ENCODE assay signal across 6 cellular contexts in genomic region chr9:136721339-136722092, GRCh38. TPM values are rescaled to one million over a fixed set of nuclear protein-coding genes. Genes with fewer than 3 reads are reported as not detected.
DNase-seq lines count a peak whose midpoint lies in the region; ATAC-seq, FAIRE-seq and TF ChIP-seq lines count a peak whose summit lies in the region.

No MANE protein-coding gene starts in this region.

- ATAC-seq in HepG2, result peak; percentile 12
- no peak for ATAC-seq in GM19397 (IDR thresholded peaks at IDR 0.05; ENCODE audit: unreplicated experiment)

- DNase-seq in SK-N-SH (no peak), HepG2 (ENCODE audit: low spot score) (no peak), MM.1S (no peak), GF-D8 (lab: John Stamatoyannopoulos, UW) (no peak)

- H3K4me3 ChIP-seq in SK-N-SH (ENCODE audit: low read depth in 2 of 2, low read length in 1 of 2), result no peak overlapping the region
- H3K4me3 ChIP-seq in HepG2 (replicated peaks in 1 of 3; ENCODE audit: insufficient read depth in 1 of 3, low read depth in 2 of 3, low read length in 3 of 3), result no peak overlapping the region
- H3K4me3 ChIP-seq in MM.1S (ENCODE audit: low read length), result no peak overlapping the region

- H4K20me1 ChIP-seq in SK-N-SH (ENCODE audit: insufficient read depth) (peaks cover 58% of the 10 kb centered on the region), HepG2 (ENCODE audit: insufficient read depth, low read length) (peaks cover 39% of the 10 kb centered on the region), MM.1S (ENCODE audit: insufficient read depth, low read length) (peaks cover 39% of the 10 kb centered on the region)

- BruUV-seq in HepG2 (replicated peaks; lab: Mats Ljungman, UMichigan), result no TSS peak

- in situ Hi-C loops in GM18951 (cut with MboI; ENCODE audit: low sequenced_read_pairs, unreplicated experiment) (no loop called here), HepG2 (cut with HindIII; ENCODE audit: extremely low pct_ligation_motif_present, low pct_unique_long_range_greater_than_20kb) (no loop called here)

- H3K27ac ChIP-seq in SK-N-SH (ENCODE audit: low read depth in 2 of 2, low read length in 1 of 2) (no peak overlapping the region), HepG2 (ENCODE audit: extremely low read length, insufficient read depth, low read length) (no peak overlapping the region), MM.1S (ENCODE audit: low read length) (no peak overlapping the region)

- H2AFZ ChIP-seq in SK-N-SH (ENCODE audit: low read depth), result no peak overlapping the region
- H2AFZ ChIP-seq in HepG2 (ENCODE audit: low read length), result no peak overlapping the region
- H2AFZ ChIP-seq in MM.1S (ENCODE audit: low read length), result no peak overlapping the region

- H3K79me2 ChIP-seq in SK-N-SH (ENCODE audit: insufficient read depth), result peaks cover 27% of the 10 kb centered on the region
- H3K79me2 ChIP-seq in HepG2 (ENCODE audit: insufficient read depth, low read length), result peaks cover 9% of the 10 kb centered on the region
- peaks cover 13% of the 10 kb centered on the region for H3K79me2 ChIP-seq in MM.1S (ENCODE audit: low read length)

- POLR2A ChIA-PET in SK-N-SH (lab: Yijun Ruan, JAX) (interaction anchor here (1.2 to 1.7 kb wide), 2 partner anchors 8 to 75 kb away, joined by 3 to 12 read pairs; no protein-coding TSS in a partner anchor), HepG2 (lab: Yijun Ruan, JAX) (interaction anchor here (0.6 kb wide), 1 partner anchor 21 kb away, joined by 3 read pairs; the partner anchor contains the start of gene LCN10)

- H3K9me2 ChIP-seq in SK-N-SH (no peaks in the 10 kb centered on the region), MM.1S (replicated peaks; ENCODE audit: insufficient read depth, low read length) (no peaks in the 10 kb centered on the region)

- TF ChIP-seq CTCF in SK-N-SH (IDR thresholded peaks at IDR 0.05) (no peak), HepG2 (CRISPR knock-in tag; IDR thresholded peaks at IDR 0.05) (no peak), MM.1S (IDR thresholded peaks at IDR 0.05; ENCODE audit: low read length) (no peak)

- H3F3A ChIP-seq in SK-N-SH (replicated peaks; ENCODE audit: insufficient read depth) (peaks cover 24% of the 10 kb centered on the region), MM.1S (ENCODE audit: insufficient read depth, low read length) (peaks cover 31% of the 10 kb centered on the region)

- H3K9me3 ChIP-seq in SK-N-SH (no peaks in the 10 kb centered on the region), HepG2 (ENCODE audit: low read length) (no peaks in the 10 kb centered on the region), MM.1S (replicated peaks; ENCODE audit: insufficient read depth, low read length) (no peaks in the 10 kb centered on the region)

- peak; percentile 16 for TF ChIP-seq POLR2A in GM18951 (IDR thresholded peaks at IDR 0.05; ENCODE audit: extremely low read depth, insufficient read depth, insufficient read length)
- no peak for TF ChIP-seq POLR2A in HepG2 (IDR thresholded peaks at IDR 0.05; ENCODE audit: insufficient read depth in 1 of 2, low read depth in 2 of 2, low read length in 2 of 2)

- peaks cover 21 to 35% of the 10 kb centered on the region in 2 experiments for H3K36me3 ChIP-seq in SK-N-SH (replicated peaks in 1 of 2; ENCODE audit: control insufficient read depth in 1 of 2, insufficient read depth in 2 of 2, low read length in 1 of 2)
- H3K36me3 ChIP-seq in HepG2 (replicated peaks in 1 of 2; ENCODE audit: control insufficient read depth in 1 of 2, insufficient read depth in 2 of 2, low read length in 2 of 2), result peaks cover 11 to 20% of the 10 kb centered on the region in 2 experiments; a peak in 4 of 5 replicates
- peaks cover 8% of the 10 kb centered on the region for H3K36me3 ChIP-seq in MM.1S (replicated peaks; ENCODE audit: insufficient read depth, low read length)

- H3K9ac ChIP-seq in SK-N-SH (no peak overlapping the region), HepG2 (ENCODE audit: insufficient read depth, low read depth, low read length) (no peak overlapping the region), MM.1S (ENCODE audit: low read length) (no peak overlapping the region)

- intact Hi-C loops in HepG2 (cut with micrococcal nuclease; ENCODE audit: unreplicated experiment), result no loop called here

- TF ChIP-seq RAD21 in SK-N-SH (IDR thresholded peaks at IDR 0.05; ENCODE audit: low read length), result no peak
- no peak for TF ChIP-seq RAD21 in HepG2 (CRISPR knock-in tag; IDR thresholded peaks at IDR 0.05)

- WGBS in SK-N-SH (ENCODE audit: low lambda C conversion rate), result 79% methylated on average over 22 of the region's 30 CpGs
- 90% methylated on average over 14 of the region's 30 CpGs for WGBS in HepG2 (ENCODE audit: low lambda C conversion rate)

- CTCF ChIA-PET in SK-N-SH (lab: Yijun Ruan, JAX) (interaction anchor here (1.1 to 2.7 kb wide), 3 partner anchors 10 to 49 kb away, joined by 3 to 13 read pairs (median 9); partner anchors contain the start of gene LCN8), HepG2 (lab: Yijun Ruan, JAX; ENCODE audit: low intra/inter-chr PET ratio, low total read pairs) (no interaction called here)

- TF ChIP-seq EP300 in SK-N-SH (IDR thresholded peaks at IDR 0.05; ENCODE audit: borderline replicate concordance in 1 of 2, low read depth in 1 of 2, low read length in 1 of 2) (no peak), HepG2 (IDR thresholded peaks at IDR 0.05; ENCODE audit: low read depth in 2 of 2, low read length in 2 of 2) (no peak), HepG2 (CRISPR knock-in tag; IDR thresholded peaks at IDR 0.05; ENCODE audit: borderline replicate concordance) (no peak)

- H3K4me1 ChIP-seq in SK-N-SH (ENCODE audit: control insufficient read depth in 1 of 2, insufficient read depth in 2 of 2, low read depth in 1 of 2, low read length in 1 of 2), result peaks cover 8 to 15% of the 10 kb centered on the region in 2 experiments; a peak in 1 of 4 replicates
- H3K4me1 ChIP-seq in HepG2 (ENCODE audit: insufficient read depth, low read length), result peaks cover 25% of the 10 kb centered on the region
- peaks cover 8% of the 10 kb centered on the region for H3K4me1 ChIP-seq in MM.1S (ENCODE audit: low read length)

- no peak for FAIRE-seq in HepG2 (lab: Jason Lieb, UNC)

- H3K4me2 ChIP-seq in SK-N-SH, result 0 out of 2 replicates have a peak overlapping the region, but pooled peaks have one; percentile 15
- H3K4me2 ChIP-seq in HepG2 (ENCODE audit: low read depth, low read length), result no peak overlapping the region
- no peak overlapping the region for H3K4me2 ChIP-seq in MM.1S (ENCODE audit: low read depth, low read length)

- H3K27me3 ChIP-seq in SK-N-SH (ENCODE audit: insufficient read depth) (no peaks in the 10 kb centered on the region), HepG2 (ENCODE audit: control insufficient read depth in 1 of 2, insufficient read depth in 2 of 2, low read length in 2 of 2) (no peaks in the 10 kb centered on the region), MM.1S (replicated peaks; ENCODE audit: insufficient read depth, low read length) (peaks cover 20% of the 10 kb centered on the region)

RNA-seq across cellular contexts. Expression of gene DIPK1B, which starts 9.1 kb away (rescaled TPM):
- polyA plus RNA-seq in SK-N-SH (2012; rRNA removed) (24.5 and 27.1 TPM in 2 replicates), HepG2 (2011; rRNA removed) (3.9 and 7.2 TPM in 2 replicates)
- 10.2 and 18.9 TPM in 2 replicates for polyA plus RNA-seq in SK-N-SH (2012; cell fraction: cytosol; rRNA removed)
- 29.2 and 33.2 TPM in 2 replicates for polyA plus RNA-seq in SK-N-SH (2012; cell fraction: nucleus; rRNA removed)
- total RNA-seq in HepG2 (2016; rRNA removed; fragmentation: Illumina TruSeq; extraction: Trizol), result 0.18 and 0.28 TPM in 2 replicates
- total RNA-seq in HepG2 (2016; cell fraction: cytosol; rRNA removed; fragmentation: Illumina TruSeq; extraction: Trizol; ENCODE audit: low read depth), result 0.91 and 1.1 TPM in 2 replicates
- 0.28 and 0.41 TPM in 2 replicates for total RNA-seq in HepG2 (2016; cell fraction: insoluble cytoplasmic fraction; rRNA removed; fragmentation: Illumina TruSeq; extraction: Trizol)
- total RNA-seq in HepG2 (2016; cell fraction: membrane; rRNA removed; fragmentation: Illumina TruSeq; extraction: Trizol), result 0.99 and 1.2 TPM in 2 replicates
- total RNA-seq in HepG2 (2016; cell fraction: nucleus; rRNA removed; fragmentation: Illumina TruSeq; extraction: Trizol), result 0.16 TPM in 1 of 2 replicates, not detected in the other
- 4.8 and 7.5 TPM in 2 replicates for polyA plus RNA-seq in HepG2 (2011; cell fraction: cytosol; rRNA removed)
- polyA plus RNA-seq in HepG2 (2011; cell fraction: nucleus; rRNA removed), result 17.3 and 19.2 TPM in 2 replicates
- polyA plus RNA-seq in HepG2 (2012), result 3.2 TPM in 2 replicates
- 1.3 TPM in 2 replicates for polyA plus RNA-seq in HepG2 (2016; cell fraction: cytosol; fragmentation: Illumina TruSeq; extraction: Trizol; ENCODE audit: low read depth)
- 0.28 and 0.45 TPM in 2 replicates for polyA plus RNA-seq in HepG2 (2016; cell fraction: insoluble cytoplasmic fraction; fragmentation: Illumina TruSeq; extraction: Trizol; ENCODE audit: low read depth)
- polyA plus RNA-seq in HepG2 (2016; cell fraction: membrane; fragmentation: Illumina TruSeq; extraction: Trizol; ENCODE audit: low read depth), result 1.1 TPM in 2 replicates
- polyA plus RNA-seq in HepG2 (2016; cell fraction: nucleus; fragmentation: Illumina TruSeq; extraction: Trizol; ENCODE audit: insufficient read depth, low read depth), result 0.56 and 0.57 TPM in 2 replicates
- 0.07 and 7.1 TPM in 2 replicates for polyA minus RNA-seq in HepG2 (2011; rRNA and poly(A)+ RNA removed; ENCODE audit: low replicate concordance)
- 2.7 and 3.6 TPM in 2 replicates for polyA minus RNA-seq in HepG2 (2011; cell fraction: cytosol; rRNA and poly(A)+ RNA removed)
- 1.2 TPM in 2 replicates for polyA minus RNA-seq in HepG2 (2011; cell fraction: nucleus; rRNA and poly(A)+ RNA removed)

RNA-seq across cellular contexts. Expression of gene LCN10, which starts 21.2 kb away (rescaled TPM):
- polyA plus RNA-seq in SK-N-SH (2012; rRNA removed), result not detected in 2 replicates
- not detected in 2 replicates for polyA plus RNA-seq in SK-N-SH (2012; cell fraction: cytosol; rRNA removed)
- not detected in 2 replicates for polyA plus RNA-seq in SK-N-SH (2012; cell fraction: nucleus; rRNA removed)
- 0.14 and 0.53 TPM in 2 replicates for total RNA-seq in HepG2 (2016; rRNA removed; fragmentation: Illumina TruSeq; extraction: Trizol)
- total RNA-seq in HepG2 (2016; cell fraction: cytosol; rRNA removed; fragmentation: Illumina TruSeq; extraction: Trizol; ENCODE audit: low read depth), result not detected in 2 replicates
- total RNA-seq in HepG2 (2016; cell fraction: insoluble cytoplasmic fraction; rRNA removed; fragmentation: Illumina TruSeq; extraction: Trizol), result 0.13 and 0.19 TPM in 2 replicates
- 0.34 TPM in 2 replicates for total RNA-seq in HepG2 (2016; cell fraction: membrane; rRNA removed; fragmentation: Illumina TruSeq; extraction: Trizol)
- 0.22 TPM in 1 of 2 replicates, not detected in the other for total RNA-seq in HepG2 (2016; cell fraction: nucleus; rRNA removed; fragmentation: Illumina TruSeq; extraction: Trizol)
- polyA plus RNA-seq in HepG2 (2011; rRNA removed), result 0.61 and 0.84 TPM in 2 replicates
- polyA plus RNA-seq in HepG2 (2011; cell fraction: cytosol; rRNA removed), result 0.82 and 1.0 TPM in 2 replicates
- polyA plus RNA-seq in HepG2 (2011; cell fraction: nucleus; rRNA removed), result 0.85 and 1.8 TPM in 2 replicates
- 1.5 and 1.8 TPM in 2 replicates for polyA plus RNA-seq in HepG2 (2012)
- 0.18 and 0.24 TPM in 2 replicates for polyA plus RNA-seq in HepG2 (2016; cell fraction: cytosol; fragmentation: Illumina TruSeq; extraction: Trizol; ENCODE audit: low read depth)
- polyA plus RNA-seq in HepG2 (2016; cell fraction: insoluble cytoplasmic fraction; fragmentation: Illumina TruSeq; extraction: Trizol; ENCODE audit: low read depth), result 0.27 and 0.43 TPM in 2 replicates
- 0.15 and 0.43 TPM in 2 replicates for polyA plus RNA-seq in HepG2 (2016; cell fraction: membrane; fragmentation: Illumina TruSeq; extraction: Trizol; ENCODE audit: low read depth)
- polyA plus RNA-seq in HepG2 (2016; cell fraction: nucleus; fragmentation: Illumina TruSeq; extraction: Trizol; ENCODE audit: insufficient read depth, low read depth), result 0.41 and 0.74 TPM in 2 replicates
- 0.30 and 1.0 TPM in 2 replicates for polyA minus RNA-seq in HepG2 (2011; rRNA and poly(A)+ RNA removed; ENCODE audit: low replicate concordance)
- polyA minus RNA-seq in HepG2 (2011; cell fraction: cytosol; rRNA and poly(A)+ RNA removed), result not detected in 2 replicates
- polyA minus RNA-seq in HepG2 (2011; cell fraction: nucleus; rRNA and poly(A)+ RNA removed), result not detected in 2 replicates

RNA-seq across cellular contexts. Expression of gene LCN6, which starts 26.8 kb away (rescaled TPM):
- polyA plus RNA-seq in SK-N-SH (2012; rRNA removed), result not detected in 2 replicates
- not detected in 2 replicates for polyA plus RNA-seq in SK-N-SH (2012; cell fraction: cytosol; rRNA removed)
- not detected in 2 replicates for polyA plus RNA-seq in SK-N-SH (2012; cell fraction: nucleus; rRNA removed)
- not detected in 2 replicates for total RNA-seq in HepG2 (2016; rRNA removed; fragmentation: Illumina TruSeq; extraction: Trizol)
- not detected in 2 replicates for total RNA-seq in HepG2 (2016; cell fraction: cytosol; rRNA removed; fragmentation: Illumina TruSeq; extraction: Trizol; ENCODE audit: low read depth)
- total RNA-seq in HepG2 (2016; cell fraction: insoluble cytoplasmic fraction; rRNA removed; fragmentation: Illumina TruSeq; extraction: Trizol), result not detected in 2 replicates
- not detected in 2 replicates for total RNA-seq in HepG2 (2016; cell fraction: membrane; rRNA removed; fragmentation: Illumina TruSeq; extraction: Trizol)
- total RNA-seq in HepG2 (2016; cell fraction: nucleus; rRNA removed; fragmentation: Illumina TruSeq; extraction: Trizol), result not detected in 2 replicates
- polyA plus RNA-seq in HepG2 (2011; rRNA removed), result not detected in 2 replicates
- polyA plus RNA-seq in HepG2 (2011; cell fraction: cytosol; rRNA removed), result not detected in 2 replicates
- not detected in 2 replicates for polyA plus RNA-seq in HepG2 (2011; cell fraction: nucleus; rRNA removed)
- polyA plus RNA-seq in HepG2 (2012), result not detected in 2 replicates
- not detected in 2 replicates for polyA plus RNA-seq in HepG2 (2016; cell fraction: cytosol; fragmentation: Illumina TruSeq; extraction: Trizol; ENCODE audit: low read depth)
- not detected in 2 replicates for polyA plus RNA-seq in HepG2 (2016; cell fraction: insoluble cytoplasmic fraction; fragmentation: Illumina TruSeq; extraction: Trizol; ENCODE audit: low read depth)
- polyA plus RNA-seq in HepG2 (2016; cell fraction: membrane; fragmentation: Illumina TruSeq; extraction: Trizol; ENCODE audit: low read depth), result not detected in 2 replicates
- not detected in 2 replicates for polyA plus RNA-seq in HepG2 (2016; cell fraction: nucleus; fragmentation: Illumina TruSeq; extraction: Trizol; ENCODE audit: insufficient read depth, low read depth)
- polyA minus RNA-seq in HepG2 (2011; rRNA and poly(A)+ RNA removed; ENCODE audit: low replicate concordance), result not detected in 2 replicates
- polyA minus RNA-seq in HepG2 (2011; cell fraction: cytosol; rRNA and poly(A)+ RNA removed), result not detected in 2 replicates
- not detected in 2 replicates for polyA minus RNA-seq in HepG2 (2011; cell fraction: nucleus; rRNA and poly(A)+ RNA removed)

RNA-seq across cellular contexts. Expression of gene AGPAT2, which starts 34.3 kb away (rescaled TPM):
- polyA plus RNA-seq in SK-N-SH (2012; rRNA removed) (41.8 and 46.8 TPM in 2 replicates), HepG2 (2011; rRNA removed) (25.8 and 33.0 TPM in 2 replicates)
- 16.8 and 33.3 TPM in 2 replicates for polyA plus RNA-seq in SK-N-SH (2012; cell fraction: cytosol; rRNA removed)
- 50.8 and 59.5 TPM in 2 replicates for polyA plus RNA-seq in SK-N-SH (2012; cell fraction: nucleus; rRNA removed)
- total RNA-seq in HepG2 (2016; rRNA removed; fragmentation: Illumina TruSeq; extraction: Trizol), result 2.5 and 3.9 TPM in 2 replicates
- total RNA-seq in HepG2 (2016; cell fraction: cytosol; rRNA removed; fragmentation: Illumina TruSeq; extraction: Trizol; ENCODE audit: low read depth), result 5.2 and 5.9 TPM in 2 replicates
- 2.1 and 3.5 TPM in 2 replicates for total RNA-seq in HepG2 (2016; cell fraction: insoluble cytoplasmic fraction; rRNA removed; fragmentation: Illumina TruSeq; extraction: Trizol)
- 6.3 and 6.7 TPM in 2 replicates for total RNA-seq in HepG2 (2016; cell fraction: membrane; rRNA removed; fragmentation: Illumina TruSeq; extraction: Trizol)
- total RNA-seq in HepG2 (2016; cell fraction: nucleus; rRNA removed; fragmentation: Illumina TruSeq; extraction: Trizol), result 3.1 and 3.9 TPM in 2 replicates
- 34.1 and 37.6 TPM in 2 replicates for polyA plus RNA-seq in HepG2 (2011; cell fraction: cytosol; rRNA removed)
- 32.1 and 35.6 TPM in 2 replicates for polyA plus RNA-seq in HepG2 (2011; cell fraction: nucleus; rRNA removed)
- 9.3 and 10.6 TPM in 2 replicates for polyA plus RNA-seq in HepG2 (2012)
- 8.4 and 9.1 TPM in 2 replicates for polyA plus RNA-seq in HepG2 (2016; cell fraction: cytosol; fragmentation: Illumina TruSeq; extraction: Trizol; ENCODE audit: low read depth)
- 3.6 and 3.8 TPM in 2 replicates for polyA plus RNA-seq in HepG2 (2016; cell fraction: insoluble cytoplasmic fraction; fragmentation: Illumina TruSeq; extraction: Trizol; ENCODE audit: low read depth)
- 9.7 and 9.8 TPM in 2 replicates for polyA plus RNA-seq in HepG2 (2016; cell fraction: membrane; fragmentation: Illumina TruSeq; extraction: Trizol; ENCODE audit: low read depth)
- 8.2 and 8.4 TPM in 2 replicates for polyA plus RNA-seq in HepG2 (2016; cell fraction: nucleus; fragmentation: Illumina TruSeq; extraction: Trizol; ENCODE audit: insufficient read depth, low read depth)
- polyA minus RNA-seq in HepG2 (2011; rRNA and poly(A)+ RNA removed; ENCODE audit: low replicate concordance), result 34.1 and 96.5 TPM in 2 replicates
- polyA minus RNA-seq in HepG2 (2011; cell fraction: cytosol; rRNA and poly(A)+ RNA removed), result 12.3 and 17.9 TPM in 2 replicates
- polyA minus RNA-seq in HepG2 (2011; cell fraction: nucleus; rRNA and poly(A)+ RNA removed), result 6.1 and 6.2 TPM in 2 replicates

RNA-seq across cellular contexts. Expression of gene LCN8, which starts 36.5 kb away (rescaled TPM):
- not detected in 2 replicates for polyA plus RNA-seq in SK-N-SH (2012; rRNA removed)
- not detected in 2 replicates for polyA plus RNA-seq in SK-N-SH (2012; cell fraction: cytosol; rRNA removed)
- 0.02 TPM in 1 of 2 replicates, not detected in the other for polyA plus RNA-seq in SK-N-SH (2012; cell fraction: nucleus; rRNA removed)
- not detected in 2 replicates for total RNA-seq in HepG2 (2016; rRNA removed; fragmentation: Illumina TruSeq; extraction: Trizol)
- total RNA-seq in HepG2 (2016; cell fraction: cytosol; rRNA removed; fragmentation: Illumina TruSeq; extraction: Trizol; ENCODE audit: low read depth), result not detected in 2 replicates
- not detected in 2 replicates for total RNA-seq in HepG2 (2016; cell fraction: insoluble cytoplasmic fraction; rRNA removed; fragmentation: Illumina TruSeq; extraction: Trizol)
- total RNA-seq in HepG2 (2016; cell fraction: membrane; rRNA removed; fragmentation: Illumina TruSeq; extraction: Trizol), result not detected in 2 replicates
- total RNA-seq in HepG2 (2016; cell fraction: nucleus; rRNA removed; fragmentation: Illumina TruSeq; extraction: Trizol), result not detected in 2 replicates
- 0.15 TPM in 1 of 2 replicates, not detected in the other for polyA plus RNA-seq in HepG2 (2011; rRNA removed)
- polyA plus RNA-seq in HepG2 (2011; cell fraction: cytosol; rRNA removed), result 0.01 TPM in 1 of 2 replicates, not detected in the other
- 0.64 and 1.8 TPM in 2 replicates for polyA plus RNA-seq in HepG2 (2011; cell fraction: nucleus; rRNA removed)
- polyA plus RNA-seq in HepG2 (2012), result not detected in 2 replicates
- polyA plus RNA-seq in HepG2 (2016; cell fraction: cytosol; fragmentation: Illumina TruSeq; extraction: Trizol; ENCODE audit: low read depth), result not detected in 2 replicates
- polyA plus RNA-seq in HepG2 (2016; cell fraction: insoluble cytoplasmic fraction; fragmentation: Illumina TruSeq; extraction: Trizol; ENCODE audit: low read depth), result not detected in 2 replicates
- not detected in 2 replicates for polyA plus RNA-seq in HepG2 (2016; cell fraction: membrane; fragmentation: Illumina TruSeq; extraction: Trizol; ENCODE audit: low read depth)
- not detected in 2 replicates for polyA plus RNA-seq in HepG2 (2016; cell fraction: nucleus; fragmentation: Illumina TruSeq; extraction: Trizol; ENCODE audit: insufficient read depth, low read depth)
- not detected in 2 replicates for polyA minus RNA-seq in HepG2 (2011; rRNA and poly(A)+ RNA removed; ENCODE audit: low replicate concordance)
- polyA minus RNA-seq in HepG2 (2011; cell fraction: cytosol; rRNA and poly(A)+ RNA removed), result not detected in 2 replicates
- not detected in 2 replicates for polyA minus RNA-seq in HepG2 (2011; cell fraction: nucleus; rRNA and poly(A)+ RNA removed)
